ENCODE assay signal across 2 cellular contexts in the genomic region with DNA sequence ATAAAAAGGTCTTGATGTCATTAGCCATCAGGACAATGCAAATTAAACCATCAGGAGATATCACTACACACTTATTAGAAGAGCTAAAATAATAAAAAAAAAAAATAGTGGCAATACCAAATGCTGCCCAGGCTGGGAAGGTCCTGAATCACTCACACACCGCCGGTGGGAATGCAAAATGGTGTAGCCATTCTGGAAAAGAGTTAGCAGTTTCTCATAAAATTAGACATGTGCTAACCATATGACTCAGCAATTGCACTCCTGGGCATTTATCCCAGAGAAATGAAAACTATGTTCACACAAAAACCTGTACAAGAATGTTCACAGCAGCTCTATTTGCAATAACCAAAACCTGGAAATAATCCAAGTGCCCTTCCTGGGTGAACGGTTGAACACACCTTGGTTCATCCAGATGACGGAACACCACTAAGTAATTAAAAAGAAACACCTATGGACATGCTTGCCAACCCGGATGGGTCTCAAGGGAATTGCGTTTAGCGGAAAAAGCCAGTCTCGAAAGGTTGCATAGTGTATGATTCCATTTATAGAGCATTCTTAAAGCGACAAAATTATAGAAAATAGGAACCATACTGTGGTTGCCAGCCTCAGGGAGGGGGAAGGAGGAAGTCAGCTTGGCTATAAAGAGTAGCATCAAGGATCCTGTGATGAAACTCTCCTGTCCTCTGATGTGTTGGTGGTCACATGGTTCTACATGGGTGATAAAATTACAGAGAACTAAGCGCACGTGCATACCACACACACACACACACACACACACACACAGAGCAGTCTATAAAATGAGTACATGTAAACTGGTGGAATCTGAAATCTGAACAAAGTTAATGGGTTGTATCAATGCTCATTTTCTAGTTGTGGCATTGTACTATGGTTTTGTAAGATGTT.
TF ChIP-seq lines count a peak whose summit lies in the region.

No MANE protein-coding gene starts in this region.

TF ChIP-seq in GM12878, 131 proteins besides CTCF, POLR2A, EP300 and RAD21 (continues in another document):
- TF ChIP-seq SMAD5 (IDR thresholded peaks at IDR 0.05; ENCODE audit: low read depth) (peak; percentile 31; the same call in 1 of the 2 replicates), SRF (IDR thresholded peaks at IDR 0.05; ENCODE audit: low read depth in 2 of 2, low read length in 2 of 2) (no peak), ZNF384 (IDR thresholded peaks at IDR 0.05; ENCODE audit: borderline replicate concordance, low read depth, low read length) (no peak), NR2C2 (IDR thresholded peaks at IDR 0.05; ENCODE audit: borderline replicate concordance, control insufficient read depth, insufficient read length, low read depth) (no peak), POU2F2 (IDR thresholded peaks at IDR 0.05; ENCODE audit: borderline replicate concordance, low read depth, low read length) (no peak; the same call in 2 of the 3 replicates), NRF1 (conservative IDR thresholded peaks at IDR 0.05; ENCODE audit: low read depth, low read length) (no peak), FOXK2 (IDR thresholded peaks at IDR 0.05) (no peak), ZZZ3 (IDR thresholded peaks at IDR 0.05; ENCODE audit: control insufficient read depth, insufficient read length, low read depth) (no peak), TAF1 (IDR thresholded peaks at IDR 0.05; ENCODE audit: borderline replicate concordance, low read depth, low read length) (0 out of 2 replicates have a peak, but pooled peaks have one; percentile 1), SUPT20H (IDR thresholded peaks at IDR 0.05; ENCODE audit: borderline replicate concordance, control insufficient read depth, low read depth, low read length) (no peak), IKZF2 (IDR thresholded peaks at IDR 0.05) (peak; percentile 89), CBX5 (IDR thresholded peaks at IDR 0.05; ENCODE audit: low read depth) (0 out of 2 replicates have a peak, but pooled peaks have one; percentile 27), SP1 (IDR thresholded peaks at IDR 0.05; ENCODE audit: low read depth, low read length) (no peak), HDAC6 (IDR thresholded peaks at IDR 0.05; ENCODE audit: unreplicated experiment) (no peak), RCOR1 (conservative IDR thresholded peaks at IDR 0.05; ENCODE audit: low read depth, low read length) (0 out of 2 replicates have a peak, but pooled peaks have one; percentile 34), BRCA1 (IDR thresholded peaks at IDR 0.05; ENCODE audit: low read depth, low read length) (no peak), ZNF217 (IDR thresholded peaks at IDR 0.05) (no peak), TARDBP (IDR thresholded peaks at IDR 0.05; ENCODE audit: borderline replicate concordance) (no peak), MAX (IDR thresholded peaks at IDR 0.05; ENCODE audit: low read depth, low read length) (peak; percentile 53; the same call in 1 of the 2 replicates), PRDM15 (CRISPR knock-in tag; IDR thresholded peaks at IDR 0.05) (no peak), CBX3 (IDR thresholded peaks at IDR 0.05; ENCODE audit: borderline replicate concordance, low read depth) (no peak), KAT2A (conservative IDR thresholded peaks at IDR 0.05; ENCODE audit: control insufficient read depth, low read depth, low read length) (no peak), GATAD2B (conservative IDR thresholded peaks at IDR 0.05; ENCODE audit: low read depth) (peak; percentile 50; the same call in 1 of the 2 replicates), RFX5 (IDR thresholded peaks at IDR 0.05; ENCODE audit: low read depth, low read length) (no peak), MYC (IDR thresholded peaks at IDR 0.05; ENCODE audit: insufficient read depth, insufficient read length, insufficient replicate concordance, low read length, severe bottlenecking) (no peak)
- TF ChIP-seq, protein P1, sequence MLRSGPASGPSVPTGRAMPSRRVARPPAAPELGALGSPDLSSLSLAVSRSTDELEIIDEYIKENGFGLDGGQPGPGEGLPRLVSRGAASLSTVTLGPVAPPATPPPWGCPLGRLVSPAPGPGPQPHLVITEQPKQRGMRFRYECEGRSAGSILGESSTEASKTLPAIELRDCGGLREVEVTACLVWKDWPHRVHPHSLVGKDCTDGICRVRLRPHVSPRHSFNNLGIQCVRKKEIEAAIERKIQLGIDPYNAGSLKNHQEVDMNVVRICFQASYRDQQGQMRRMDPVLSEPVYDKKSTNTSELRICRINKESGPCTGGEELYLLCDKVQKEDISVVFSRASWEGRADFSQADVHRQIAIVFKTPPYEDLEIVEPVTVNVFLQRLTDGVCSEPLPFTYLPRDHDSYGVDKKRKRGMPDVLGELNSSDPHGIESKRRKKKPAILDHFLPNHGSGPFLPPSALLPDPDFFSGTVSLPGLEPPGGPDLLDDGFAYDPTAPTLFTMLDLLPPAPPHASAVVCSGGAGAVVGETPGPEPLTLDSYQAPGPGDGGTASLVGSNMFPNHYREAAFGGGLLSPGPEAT (IDR thresholded peaks at IDR 0.05; ENCODE audit: low read depth) = peak; percentile 65

TF ChIP-seq in HepG2, 621 proteins besides CTCF, POLR2A, EP300 and RAD21:
- TF ChIP-seq NFE2L2 (IDR thresholded peaks at IDR 0.05; ENCODE audit: low read length) = peak; percentile 35; the same call in 1 of the 2 replicates
- no peak for TF ChIP-seq MXD1 (CRISPR knock-in tag; IDR thresholded peaks at IDR 0.05)
- peak; percentile 13 to 16; a peak in 1 of 4 replicates for TF ChIP-seq MAFK (conservative IDR thresholded peaks at IDR 0.05 in 1 of 2, IDR thresholded peaks at IDR 0.05 in 1 of 2; ENCODE audit: low read length in 2 of 2)
- TF ChIP-seq ZFP1 (CRISPR knock-in tag; IDR thresholded peaks at IDR 0.05) = no peak
